ENCODE assay signal across 1 cellular context in the genomic region with DNA sequence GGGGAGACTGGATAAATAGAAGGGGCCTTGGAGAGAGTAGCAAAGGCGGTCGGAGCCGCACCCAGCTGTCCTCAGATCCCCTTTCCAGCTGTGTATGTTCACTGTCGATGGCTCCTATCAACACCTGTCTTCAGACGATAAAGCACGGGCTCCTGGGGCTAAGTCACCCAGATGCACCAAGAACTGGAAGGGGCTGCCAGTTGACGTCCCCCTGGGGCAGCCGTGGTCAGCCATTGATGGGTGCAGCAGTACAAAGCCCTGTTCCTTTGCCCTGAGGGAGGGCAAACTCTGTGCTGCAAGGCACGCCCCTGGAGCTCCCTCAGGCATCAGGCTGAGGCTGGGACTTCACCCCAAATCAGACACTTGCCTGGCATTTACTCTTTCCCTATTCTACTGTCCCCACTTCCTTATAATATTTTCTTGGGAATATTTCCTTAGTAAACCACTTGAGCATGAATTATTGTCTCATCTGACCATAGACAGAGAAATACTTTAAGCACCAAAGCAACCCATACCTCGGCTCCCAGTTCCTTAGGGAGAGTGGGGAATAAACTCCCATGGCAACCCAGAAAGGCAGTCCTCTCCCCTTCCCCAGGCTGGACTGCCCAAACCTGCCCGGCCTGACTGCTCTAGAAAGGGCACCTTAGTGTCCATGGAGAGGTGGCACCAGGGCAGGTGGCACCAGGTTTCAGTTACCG.
TF ChIP-seq lines count a peak whose summit lies in the region.

No MANE protein-coding gene starts in this region.

TF ChIP-seq in K562, 482 proteins besides CTCF, POLR2A, EP300 and RAD21 (continued from another document):
- TF ChIP-seq, protein P1, sequence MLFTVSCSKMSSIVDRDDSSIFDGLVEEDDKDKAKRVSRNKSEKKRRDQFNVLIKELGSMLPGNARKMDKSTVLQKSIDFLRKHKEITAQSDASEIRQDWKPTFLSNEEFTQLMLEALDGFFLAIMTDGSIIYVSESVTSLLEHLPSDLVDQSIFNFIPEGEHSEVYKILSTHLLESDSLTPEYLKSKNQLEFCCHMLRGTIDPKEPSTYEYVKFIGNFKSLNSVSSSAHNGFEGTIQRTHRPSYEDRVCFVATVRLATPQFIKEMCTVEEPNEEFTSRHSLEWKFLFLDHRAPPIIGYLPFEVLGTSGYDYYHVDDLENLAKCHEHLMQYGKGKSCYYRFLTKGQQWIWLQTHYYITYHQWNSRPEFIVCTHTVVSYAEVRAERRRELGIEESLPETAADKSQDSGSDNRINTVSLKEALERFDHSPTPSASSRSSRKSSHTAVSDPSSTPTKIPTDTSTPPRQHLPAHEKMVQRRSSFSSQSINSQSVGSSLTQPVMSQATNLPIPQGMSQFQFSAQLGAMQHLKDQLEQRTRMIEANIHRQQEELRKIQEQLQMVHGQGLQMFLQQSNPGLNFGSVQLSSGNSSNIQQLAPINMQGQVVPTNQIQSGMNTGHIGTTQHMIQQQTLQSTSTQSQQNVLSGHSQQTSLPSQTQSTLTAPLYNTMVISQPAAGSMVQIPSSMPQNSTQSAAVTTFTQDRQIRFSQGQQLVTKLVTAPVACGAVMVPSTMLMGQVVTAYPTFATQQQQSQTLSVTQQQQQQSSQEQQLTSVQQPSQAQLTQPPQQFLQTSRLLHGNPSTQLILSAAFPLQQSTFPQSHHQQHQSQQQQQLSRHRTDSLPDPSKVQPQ (CRISPR knock-in tag; IDR thresholded peaks at IDR 0.05; ENCODE audit: borderline replicate concordance): no peak
- TF ChIP-seq CBFA2T3 (IDR thresholded peaks at IDR 0.05) (peak; percentile 23), ATF6 (CRISPR knock-in tag; IDR thresholded peaks at IDR 0.05) (no peak), TOE1 (IDR thresholded peaks at IDR 0.05; ENCODE audit: borderline replicate concordance) (no peak), TOE1 (CRISPR knock-in tag; IDR thresholded peaks at IDR 0.05; ENCODE audit: borderline replicate concordance, low read depth) (no peak), TAL1 (IDR thresholded peaks at IDR 0.05) (peak; percentile 42), FUS (optimal IDR thresholded peaks at IDR 0.05; ENCODE audit: low read depth, low read length) (no peak), CAMTA2 (CRISPR knock-in tag; conservative IDR thresholded peaks at IDR 0.05) (no peak), MYBL2 (IDR thresholded peaks at IDR 0.05; ENCODE audit: low read depth) (no peak), MYBL2 (CRISPR knock-in tag; IDR thresholded peaks at IDR 0.05; ENCODE audit: borderline replicate concordance) (no peak), CCNT2 (IDR thresholded peaks at IDR 0.05; ENCODE audit: borderline replicate concordance, extremely low read depth, insufficient read length, low read depth, low read length) (peak; percentile 19), CBFA2T2 (conservative IDR thresholded peaks at IDR 0.05) (peak; percentile 23)
